In the genomic region with DNA sequence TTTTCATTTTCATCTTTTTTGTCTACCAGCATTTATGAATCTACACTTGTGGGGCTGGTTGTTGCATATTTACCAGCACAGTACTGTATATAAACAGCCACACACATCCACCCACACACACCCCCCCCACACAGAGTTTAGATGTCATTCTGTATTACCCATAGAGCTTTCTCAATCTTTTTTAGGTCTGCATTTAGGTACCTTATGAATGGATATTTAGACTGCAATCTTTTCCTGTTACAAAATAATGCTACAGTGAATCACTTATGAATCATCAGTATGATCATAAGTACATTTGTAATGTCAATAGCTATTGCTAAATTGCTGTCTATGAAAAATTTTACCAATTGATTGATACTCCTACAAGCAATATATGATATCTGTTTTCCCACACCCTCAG, we compare ENCODE assay signal across 12 cellular contexts.
DNase-seq lines count a peak whose midpoint lies in the region; ATAC-seq, FAIRE-seq and TF ChIP-seq lines count a peak whose summit lies in the region.
"Had no signal": no experiment of that assay in that cellular context is flagged by ENCODE, and none has a peak within 500 bp of the region (broad histone marks: within the 10 kb centered on the region; RNA-seq: fewer than 3 reads in every experiment).

No MANE protein-coding gene starts in this region.

- H3K4me1 Mint-ChIP-seq in activated CD4-positive, alpha-beta T cell treated with anti-CD3 and anti-CD28 coated beads, Interleukin-2, amount 10 ng/mL, durations not matched to agents 24 days and 14 days = peaks cover 35% of the 10 kb centered on the region
- H3K4me1 Mint-ChIP-seq in T-helper 17 cell = peaks cover 10% of the 10 kb centered on the region

- no peak overlapping the region for H3K4me3 Mint-ChIP-seq in activated CD4-positive, alpha-beta T cell treated with anti-CD3 and anti-CD28 coated beads, Interleukin-2, amount 10 ng/mL, durations not matched to agents 24 days and 14 days
- H3K4me3 Mint-ChIP-seq in T-helper 17 cell = no peak overlapping the region
- H3K4me3 Mint-ChIP-seq: CD8-positive, alpha-beta memory T cell had no signal

- CTCF ChIA-PET in A549 (lab: Yijun Ruan, JAX) = interaction anchor here (0.7 to 1.9 kb wide), 2 partner anchors 35 to 163 kb away, joined by 3 to 6 read pairs; partner anchors contain the start of gene TM7SF3

- FAIRE-seq in A549 (lab: Jason Lieb, UNC) = no peak
- peak; percentile 59 for FAIRE-seq in GM19239 (lab: Jason Lieb, UNC)

- TF ChIP-seq POLR2A in A549 (IDR thresholded peaks at IDR 0.05; ENCODE audit: low read length) = no peak

- H3K9me3 ChIP-seq in A549 (peaks cover 9% of the 10 kb centered on the region; the same call in 2 of the 3 replicates), T-helper 17 cell (ENCODE audit: control insufficient read depth, low read length, poor library complexity, severe bottlenecking) (no peaks in the 10 kb centered on the region)
- H3K9me3 ChIP-seq: mucosa of descending colon had no signal

- POLR2A ChIA-PET in A549 (lab: Yijun Ruan, JAX) = interaction anchor here (0.8 to 1.5 kb wide), 4 partner anchors 67 to 163 kb away, joined by 3 to 6 read pairs (median 3); partner anchors contain the start of genes MED21, STK38L and TM7SF3

- DNase-seq in A549 (ENCODE audit: low read depth in 1 of 2, low spot score in 1 of 2) (peak; percentile 25 to 59), GM19239 (ENCODE audit: insufficient read length, low spot score) (no peak), foreskin fibroblast (peak; percentile 62 to 74), HT-29 (ENCODE audit: low spot score) (no peak), DMS153 treated with DMSO at 0.1 percent for 48 hours (lab: John Stamatoyannopoulos, UW; ENCODE audit: unreplicated experiment) (no peak), ureter (ENCODE audit: low spot score) (no peak), T-helper 17 cell (no peak)
- no peak for DNase-seq in activated CD4-positive, alpha-beta T cell treated with anti-CD3 and anti-CD28 coated beads, Interleukin-2, amount 10 ng/mL, durations not matched to agents 24 days and 14 days
- DNase-seq: CD8-positive, alpha-beta memory T cell; mucosa of descending colon; NCI-H2081 had no signal

- intact Hi-C loops in activated CD4-positive, alpha-beta T cell treated with anti-CD3 and anti-CD28 coated beads, Interleukin-2, amount 10 ng/mL, durations not matched to agents 24 days and 14 days (cut with micrococcal nuclease) = loop anchor here (2.0 kb wide), 1 partner anchor 62 kb away; no protein-coding TSS in a partner anchor

- H3K36me3 Mint-ChIP-seq in activated CD4-positive, alpha-beta T cell treated with anti-CD3 and anti-CD28 coated beads, Interleukin-2, amount 10 ng/mL, durations not matched to agents 24 days and 14 days (ENCODE audit: low read depth) = peaks cover 1% of the 10 kb centered on the region
- no peaks in the 10 kb centered on the region for H3K36me3 Mint-ChIP-seq in T-helper 17 cell (ENCODE audit: low read depth)

- TF ChIP-seq CTCF in A549 (IDR thresholded peaks at IDR 0.05) = no peak
- no peak for TF ChIP-seq CTCF in foreskin fibroblast (IDR thresholded peaks at IDR 0.05; ENCODE audit: low read depth, low read length)

- H3K9me3 Mint-ChIP-seq in activated CD4-positive, alpha-beta T cell treated with anti-CD3 and anti-CD28 coated beads, Interleukin-2, amount 10 ng/mL, durations not matched to agents 24 days and 14 days = peaks cover 7% of the 10 kb centered on the region

- H3K4me2 ChIP-seq in A549 = peak overlapping the region; percentile 82

- H3K4me3 ChIP-seq in A549 = no peak overlapping the region
- no peak overlapping the region for H3K4me3 ChIP-seq in foreskin fibroblast (ENCODE audit: low read depth in 1 of 2, low read length in 2 of 2)
- H3K4me3 ChIP-seq: mucosa of descending colon, tibial nerve had no signal

- no peaks in the 10 kb centered on the region for H3K27me3 Mint-ChIP-seq in activated CD4-positive, alpha-beta T cell treated with anti-CD3 and anti-CD28 coated beads, Interleukin-2, amount 10 ng/mL, durations not matched to agents 24 days and 14 days
- H3K27me3 Mint-ChIP-seq in T-helper 17 cell = peaks cover 17% of the 10 kb centered on the region

- H3K27ac Mint-ChIP-seq in activated CD4-positive, alpha-beta T cell treated with anti-CD3 and anti-CD28 coated beads, Interleukin-2, amount 10 ng/mL, durations not matched to agents 24 days and 14 days = peak overlapping the region; percentile 66
- no peak overlapping the region for H3K27ac Mint-ChIP-seq in T-helper 17 cell
- H3K27ac Mint-ChIP-seq: CD8-positive, alpha-beta memory T cell had no signal

- H3K4me1 ChIP-seq in A549 = peaks cover 58% of the 10 kb centered on the region

- no peak for TF ChIP-seq RAD21 in A549 (conservative IDR thresholded peaks at IDR 0.05 in 1 of 2, IDR thresholded peaks at IDR 0.05 in 1 of 2)

- peak overlapping the region; percentile 81 to 90 for H3K27ac ChIP-seq in A549
- H3K27ac ChIP-seq: tibial nerve had no signal

- peak; percentile 47 to 78; a peak in 2 of 5 replicates for TF ChIP-seq EP300 in A549 (IDR thresholded peaks at IDR 0.05)

- ATAC-seq in A549 = peak; percentile 45 to 51; a peak in 4 of 6 replicates
- no peak for ATAC-seq in T-helper 17 cell
- ATAC-seq: mucosa of descending colon had no signal

TF ChIP-seq in A549, 52 proteins besides CTCF, POLR2A, EP300 and RAD21:
- no peak for TF ChIP-seq HDAC2 (IDR thresholded peaks at IDR 0.05)
- peak; percentile 77; the same call in 2 of the 3 replicates for TF ChIP-seq BCL3 (IDR thresholded peaks at IDR 0.05)
- TF ChIP-seq CBX2 (IDR thresholded peaks at IDR 0.05; ENCODE audit: borderline replicate concordance, low read depth) = no peak
- TF ChIP-seq FOSL2 (IDR thresholded peaks at IDR 0.05) = peak; percentile 99
- peak; percentile 98 for TF ChIP-seq FOSL2 (CRISPR knock-in tag; IDR thresholded peaks at IDR 0.05)
- TF ChIP-seq, protein P1, sequence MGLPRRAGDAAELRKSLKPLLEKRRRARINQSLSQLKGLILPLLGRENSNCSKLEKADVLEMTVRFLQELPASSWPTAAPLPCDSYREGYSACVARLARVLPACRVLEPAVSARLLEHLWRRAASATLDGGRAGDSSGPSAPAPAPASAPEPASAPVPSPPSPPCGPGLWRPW (IDR thresholded peaks at IDR 0.05) = peak; percentile 86
- peak; percentile 66; the same call in 1 of the 2 replicates for TF ChIP-seq GATA3 (IDR thresholded peaks at IDR 0.05; ENCODE audit: borderline replicate concordance)
- TF ChIP-seq CEBPB (IDR thresholded peaks at IDR 0.05) = peak; percentile 93 to 94
- TF ChIP-seq JUNB (IDR thresholded peaks at IDR 0.05) = peak; percentile 99
TF ChIP-seq in A549: peak in this region for 6.

Comparison
In these comparisons a context has a peak if more than half of its experiments do, and no peak if none do; other contexts are left out.
1. DNase-seq: peak in A549 (2 of 2) and foreskin fibroblast (2 of 2); none in GM19239 (single experiment), activated CD4-positive, alpha-beta T cell treated with anti-CD3 and anti-CD28 coated beads, Interleukin-2, amount 10 ng/mL, durations not matched to agents 24 days and 14 days (single experiment), HT-29 (single experiment), DMS153 treated with DMSO at 0.1 percent for 48 hours (single experiment), ureter (single experiment) and T-helper 17 cell (0 of 3).